13 cellular contexts compared by ENCODE assay signal in the genomic region with DNA sequence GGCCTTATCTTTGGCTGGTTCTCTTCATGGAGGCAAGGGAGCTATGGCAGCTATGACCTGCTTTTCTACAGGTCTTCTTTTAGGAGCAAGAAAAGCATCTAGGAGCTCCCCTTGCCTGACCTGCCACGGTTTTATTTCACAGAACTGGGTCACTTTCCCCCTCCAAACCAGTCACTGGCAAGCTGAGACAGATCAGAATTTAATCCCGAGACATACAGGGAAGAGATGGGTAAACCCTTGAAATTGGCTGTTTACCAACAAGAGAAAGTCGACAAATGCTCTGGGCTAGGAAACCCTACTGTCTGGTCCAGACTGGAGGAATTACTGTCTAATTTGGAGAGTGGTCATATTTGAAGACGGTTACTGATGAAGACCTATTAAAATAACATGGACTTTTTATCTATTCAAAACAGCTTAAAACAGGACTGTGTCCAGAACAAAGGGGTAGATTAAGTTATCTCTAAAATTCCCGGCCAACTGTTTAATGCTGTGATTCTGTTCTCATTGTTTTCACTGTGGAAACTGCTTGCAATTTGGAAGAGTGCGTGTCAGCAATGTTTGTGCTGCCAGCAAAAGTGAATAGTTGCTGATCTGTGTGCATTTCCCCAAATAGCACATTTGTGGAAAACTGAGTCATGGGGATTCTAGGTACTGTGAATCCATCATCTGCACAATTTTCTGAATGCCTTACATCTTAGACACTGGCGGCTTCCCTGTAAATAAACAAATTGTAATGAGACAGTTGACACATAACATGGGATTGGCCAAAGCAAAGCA.
A peak's percentile ranks its signal among the peaks of the same experiment; 100 is the strongest.
DNase-seq lines count a peak whose midpoint lies in the region; ATAC-seq and TF ChIP-seq lines count a peak whose summit lies in the region.
"Had no signal": no experiment of that assay in that cellular context is flagged by ENCODE, and none has a peak within 500 bp of the region (broad histone marks: within the 10 kb centered on the region; RNA-seq: fewer than 3 reads in every experiment).

No MANE protein-coding gene starts in this region.

- TF ChIP-seq POLR2A in heart left ventricle (IDR thresholded peaks at IDR 0.05) = no peak
- no peak for TF ChIP-seq POLR2A in uterus (IDR thresholded peaks at IDR 0.05)

- H3K27ac Mint-ChIP-seq in type B pancreatic cell = peak overlapping the region; percentile 52
- H3K27ac Mint-ChIP-seq: stimulated activated memory B cell treated with anti-CD40 and anti-IgM and Interleukin-4, amounts not matched to agents 10 μg/mL and 1 μg/mL and 100 μg/mL, for 72 hours; T-helper 1 cell treated with Interleukin-12 subunit alpha and Interleukin-12 subunit beta and Interleukin-4 antibody, amounts not matched to agents 30 μg/mL and 1 μg/mL, for 36 hours had no signal

- H3K4me1 Mint-ChIP-seq in type B pancreatic cell (ENCODE audit: unreplicated experiment) = peaks cover 30% of the 10 kb centered on the region

- peak overlapping the region in 3 of 12 donors; percentile 34 to 49 (median 37) for H3K27ac ChIP-seq in heart left ventricle
- H3K27ac ChIP-seq in lung (ENCODE audit: low read depth in 1 of 2, low read length in 1 of 2) = no peak overlapping the region
- no peak overlapping the region for H3K27ac ChIP-seq in uterus

- DNase-seq in heart left ventricle = no peak
- no peak for DNase-seq in cardiac septum (ENCODE audit: low spot score)
- peak; percentile 99 to 100 for DNase-seq in dermis microvascular lymphatic vessel endothelial cell (ENCODE audit: low read depth in 2 of 2)
- no peak for DNase-seq in lung (ENCODE audit: low spot score)
- DNase-seq in type B pancreatic cell (ENCODE audit: extremely low spot score, unreplicated experiment) = no peak
- no peak for DNase-seq in uterus
- DNase-seq in NCI-H1105 treated with DMSO at 0.1 percent for 48 hours (lab: John Stamatoyannopoulos, UW) = no peak
- no peak for DNase-seq in effector CD8-positive, alpha-beta T cell (lab: John Stamatoyannopoulos, UW)
- DNase-seq: ACHN, activated T-cell treated with anti-CD3 and anti-CD28 coated beads for 4 hours, NCI-H526 treated with DMSO at 0.1 percent for 48 hours had no signal

- H3K36me3 ChIP-seq in heart left ventricle (no peaks in the 10 kb centered on the region), lung (ENCODE audit: control insufficient read depth in 2 of 2, insufficient read depth in 2 of 2, low read length in 2 of 2) (no peaks in the 10 kb centered on the region), uterus (no peaks in the 10 kb centered on the region)

- H3K4me1 ChIP-seq in heart left ventricle (peaks cover 0 to 13% (median 4%) of the 10 kb centered on the region in 12 donors), lung (ENCODE audit: control insufficient read depth in 2 of 2, insufficient read depth in 2 of 2, low read length in 2 of 2) (no peaks in the 10 kb centered on the region), uterus (no peaks in the 10 kb centered on the region)

- 35 to 52% (median 45%) methylated on average over 7 of the region's 7 CpGs for WGBS in heart left ventricle, 4 donors
- 61 to 70% methylated on average over 7 of the region's 7 CpGs for WGBS in lung, 2 donors

- ATAC-seq in heart left ventricle (peak in 3 of 4 donors; percentile 27 to 73 (median 70)), lung (ENCODE audit: insufficient read depth, low FRiP score) (peak; percentile 25)
- ATAC-seq: stimulated activated memory B cell treated with anti-CD40 and anti-IgM and Interleukin-4, amounts not matched to agents 10 μg/mL and 1 μg/mL and 100 μg/mL, for 72 hours had no signal

- H3K4me3 ChIP-seq in heart left ventricle (no peak overlapping the region), lung (no peak overlapping the region), uterus (no peak overlapping the region)

- intact Hi-C loops in heart left ventricle (cut with DNase I) (loop anchor here in 1 of 10 donors (10.0 kb wide), 1 partner anchor 1102 kb away; no protein-coding TSS in a partner anchor), cardiac septum (cut with DNase I) (no loop called here), uterus (cut with DNase I; ENCODE audit: low total_unique reads) (no loop called here)

- H3K9me3 ChIP-seq in heart left ventricle (no peaks in the 10 kb centered on the region), lung (ENCODE audit: control insufficient read depth in 2 of 2, insufficient read depth in 1 of 2, low read length in 1 of 2) (no peaks in the 10 kb centered on the region), uterus (no peaks in the 10 kb centered on the region)

- TF ChIP-seq CTCF in heart left ventricle (IDR thresholded peaks at IDR 0.05) = no peak
- TF ChIP-seq CTCF in lung (IDR thresholded peaks at IDR 0.05; ENCODE audit: control extremely low read depth, extremely low read depth) = no peak
- no peak for TF ChIP-seq CTCF in type B pancreatic cell (conservative IDR thresholded peaks at IDR 0.05)
- TF ChIP-seq CTCF in uterus (IDR thresholded peaks at IDR 0.05) = no peak

- H3K27me3 ChIP-seq in heart left ventricle = no peaks in the 10 kb centered on the region
- no peaks in the 10 kb centered on the region for H3K27me3 ChIP-seq in lung (ENCODE audit: control insufficient read depth, insufficient read depth)
- H3K27me3 ChIP-seq in uterus = no peaks in the 10 kb centered on the region

- no peak overlapping the region for H3K4me3 Mint-ChIP-seq in type B pancreatic cell
- H3K4me3 Mint-ChIP-seq: stimulated activated memory B cell treated with anti-CD40 and anti-IgM and Interleukin-4, amounts not matched to agents 10 μg/mL and 1 μg/mL and 100 μg/mL, for 72 hours; T-helper 1 cell treated with Interleukin-12 subunit alpha and Interleukin-12 subunit beta and Interleukin-4 antibody, amounts not matched to agents 30 μg/mL and 1 μg/mL, for 36 hours had no signal

- no peaks in the 10 kb centered on the region for H3K36me3 Mint-ChIP-seq in type B pancreatic cell

- H3K9me3 Mint-ChIP-seq in type B pancreatic cell = no peaks in the 10 kb centered on the region
- H3K9me3 Mint-ChIP-seq: stimulated activated memory B cell treated with anti-CD40 and anti-IgM and Interleukin-4, amounts not matched to agents 10 μg/mL and 1 μg/mL and 100 μg/mL, for 72 hours; T-helper 1 cell treated with Interleukin-12 subunit alpha and Interleukin-12 subunit beta and Interleukin-4 antibody, amounts not matched to agents 30 μg/mL and 1 μg/mL, for 36 hours had no signal

- peaks cover 3% of the 10 kb centered on the region for H3K27me3 Mint-ChIP-seq in type B pancreatic cell
- H3K27me3 Mint-ChIP-seq: stimulated activated memory B cell treated with anti-CD40 and anti-IgM and Interleukin-4, amounts not matched to agents 10 μg/mL and 1 μg/mL and 100 μg/mL, for 72 hours had no signal

Comparison
In these comparisons a context has a peak if more than half of its experiments do, and no peak if none do; other contexts are left out.
1. DNase-seq: peak in dermis microvascular lymphatic vessel endothelial cell (2 of 2); none in heart left ventricle (0 of 5), cardiac septum (single experiment), lung (single experiment), type B pancreatic cell (single experiment), uterus (0 of 2), NCI-H1105 treated with DMSO at 0.1 percent for 48 hours (single experiment) and effector CD8-positive, alpha-beta T cell (single experiment).